ENCODE assay signal across 25 cellular contexts in the genomic region with DNA sequence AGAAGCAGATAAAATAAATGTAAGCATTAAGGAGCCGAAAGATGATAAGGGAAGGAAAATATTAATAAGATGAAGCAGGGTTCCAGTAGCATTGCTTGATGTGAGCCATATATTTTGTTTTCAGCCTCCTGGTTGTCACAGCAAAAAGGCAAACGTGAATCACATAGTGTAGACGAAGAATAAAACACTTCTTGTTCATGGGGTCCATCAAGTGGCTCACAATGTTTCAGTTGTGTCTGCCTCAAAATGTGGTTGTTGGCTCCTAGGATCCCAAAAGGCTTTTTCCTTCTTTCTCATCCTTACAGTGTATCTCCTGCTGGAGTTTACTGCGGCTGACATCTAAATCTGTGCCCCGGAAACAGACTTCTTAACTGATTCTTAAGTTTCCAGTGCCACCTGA.
"Had no signal": no experiment of that assay in that cellular context is flagged by ENCODE, and none has a peak within 500 bp of the region (broad histone marks: within the 10 kb centered on the region; RNA-seq: fewer than 3 reads in every experiment).

No MANE protein-coding gene starts in this region.

- H3K9me3 Mint-ChIP-seq: activated CD4-positive, alpha-beta memory T cell treated with anti-CD3 and anti-CD28 coated beads for 36 hours; activated naive CD4-positive, alpha-beta T cell treated with anti-CD3 and anti-CD28 coated beads, Interleukin-2, amount 10 ng/mL, durations not matched to agents 7 days and 5 days; activated naive CD8-positive, alpha-beta T cell treated with anti-CD3 and anti-CD28 coated beads, Interleukin-2, amount 10 ng/mL, durations not matched to agents 7 days and 5 days; activated T-cell treated with anti-CD3 and anti-CD28 coated beads, Interleukin-2, amount 50 U/mL, for 24 hours; endodermal cell; natural killer cell treated with Interleukin-12 subunit alpha and Interleukin-12 subunit beta and Interleukin-15 and Interleukin-18, amount 100 ng/mL, for 72 hours; T-helper 2 cell treated with Interferon-gamma antibody and Interleukin-4, amounts not matched to agents 5 μg/mL and 100 μg/mL, for 36 hours had no signal

- H3K4me1 Mint-ChIP-seq: activated naive CD4-positive, alpha-beta T cell treated with anti-CD3 and anti-CD28 coated beads, Interleukin-2, amount 10 ng/mL, durations not matched to agents 7 days and 5 days; endodermal cell had no signal

- H3K36me3 Mint-ChIP-seq: activated naive CD4-positive, alpha-beta T cell treated with anti-CD3 and anti-CD28 coated beads, Interleukin-2, amount 10 ng/mL, durations not matched to agents 7 days and 5 days had no signal

- H3K27ac ChIP-seq: ascending aorta, esophagus squamous epithelium, lower lobe of right lung, right atrium auricular region, transverse colon had no signal

- H3K9me3 ChIP-seq: ascending aorta, esophagus squamous epithelium, heart right ventricle, lower lobe of right lung, mucosa of descending colon, right atrium auricular region, transverse colon had no signal

- H3K27ac Mint-ChIP-seq: activated CD4-positive, alpha-beta memory T cell treated with anti-CD3 and anti-CD28 coated beads for 36 hours; activated naive CD4-positive, alpha-beta T cell treated with anti-CD3 and anti-CD28 coated beads, Interleukin-2, amount 10 ng/mL, durations not matched to agents 7 days and 5 days; activated naive CD8-positive, alpha-beta T cell treated with anti-CD3 and anti-CD28 coated beads, Interleukin-2, amount 10 ng/mL, durations not matched to agents 7 days and 5 days; activated T-cell treated with anti-CD3 and anti-CD28 coated beads, Interleukin-2, amount 50 U/mL, for 24 hours; T-helper 2 cell treated with Interferon-gamma antibody and Interleukin-4, amounts not matched to agents 5 μg/mL and 100 μg/mL, for 36 hours had no signal

- ATAC-seq: heart right ventricle; left lobe of liver; lower lobe of right lung; mucosa of descending colon; natural killer cell treated with Interleukin-12 subunit alpha and Interleukin-12 subunit beta and Interleukin-15 and Interleukin-18, amount 100 ng/mL, for 72 hours had no signal

- H3K4me3 ChIP-seq: ascending aorta, esophagus squamous epithelium, heart right ventricle, lower lobe of right lung, mucosa of descending colon, right atrium auricular region, transverse colon had no signal

- DNase-seq: activated CD4-positive, alpha-beta memory T cell treated with anti-CD3 and anti-CD28 coated beads for 36 hours; activated CD4-positive, alpha-beta T cell treated with anti-CD3 and anti-CD28 coated beads for 4 hours; activated CD8-positive, alpha-beta memory T cell treated with anti-CD3 and anti-CD28 coated beads, Interleukin-2, amount 50 U/mL, for 4 hours; activated gamma-delta T cell; activated naive CD4-positive, alpha-beta T cell treated with anti-CD3 and anti-CD28 coated beads, Interleukin-2, amount 10 ng/mL, durations not matched to agents 7 days and 5 days; activated naive CD8-positive, alpha-beta T cell treated with anti-CD3 and anti-CD28 coated beads, Interleukin-2, amount 10 ng/mL, durations not matched to agents 7 days and 5 days; activated T-cell treated with anti-CD3 and anti-CD28 coated beads, Interleukin-2, amount 50 U/mL, for 24 hours; caudate nucleus; endodermal cell; esophagus squamous epithelium; foreskin melanocyte; heart right ventricle; kidney glomerular epithelial cell; lower lobe of right lung; mesendoderm; mucosa of descending colon; stimulated activated CD4-positive, alpha-beta T cell treated with anti-CD3 and anti-CD28 coated beads, Interleukin-2, amount 100 ng/mL, for 48 hours; stimulated activated naive CD4-positive, alpha-beta T cell treated with Interleukin-2 at 50 U/mL for 16 hours; T-helper 1 cell; transverse colon had no signal

- H3K27me3 ChIP-seq: ascending aorta, esophagus squamous epithelium, heart right ventricle, right atrium auricular region, transverse colon had no signal

- H3K27me3 Mint-ChIP-seq: activated CD4-positive, alpha-beta memory T cell treated with anti-CD3 and anti-CD28 coated beads for 36 hours; activated naive CD4-positive, alpha-beta T cell treated with anti-CD3 and anti-CD28 coated beads, Interleukin-2, amount 10 ng/mL, durations not matched to agents 7 days and 5 days; activated naive CD8-positive, alpha-beta T cell treated with anti-CD3 and anti-CD28 coated beads, Interleukin-2, amount 10 ng/mL, durations not matched to agents 7 days and 5 days; activated T-cell treated with anti-CD3 and anti-CD28 coated beads, Interleukin-2, amount 50 U/mL, for 24 hours; natural killer cell treated with Interleukin-12 subunit alpha and Interleukin-12 subunit beta and Interleukin-15 and Interleukin-18, amount 100 ng/mL, for 72 hours had no signal

- H3K4me3 Mint-ChIP-seq: activated CD4-positive, alpha-beta memory T cell treated with anti-CD3 and anti-CD28 coated beads for 36 hours; activated naive CD4-positive, alpha-beta T cell treated with anti-CD3 and anti-CD28 coated beads, Interleukin-2, amount 10 ng/mL, durations not matched to agents 7 days and 5 days; activated naive CD8-positive, alpha-beta T cell treated with anti-CD3 and anti-CD28 coated beads, Interleukin-2, amount 10 ng/mL, durations not matched to agents 7 days and 5 days; activated T-cell treated with anti-CD3 and anti-CD28 coated beads, Interleukin-2, amount 50 U/mL, for 24 hours; endodermal cell; natural killer cell treated with Interleukin-12 subunit alpha and Interleukin-12 subunit beta and Interleukin-15 and Interleukin-18, amount 100 ng/mL, for 72 hours; T-helper 2 cell treated with Interferon-gamma antibody and Interleukin-4, amounts not matched to agents 5 μg/mL and 100 μg/mL, for 36 hours had no signal

- H3K36me3 ChIP-seq: transverse colon had no signal
